24 cellular contexts compared by ENCODE assay signal in the genomic region with DNA sequence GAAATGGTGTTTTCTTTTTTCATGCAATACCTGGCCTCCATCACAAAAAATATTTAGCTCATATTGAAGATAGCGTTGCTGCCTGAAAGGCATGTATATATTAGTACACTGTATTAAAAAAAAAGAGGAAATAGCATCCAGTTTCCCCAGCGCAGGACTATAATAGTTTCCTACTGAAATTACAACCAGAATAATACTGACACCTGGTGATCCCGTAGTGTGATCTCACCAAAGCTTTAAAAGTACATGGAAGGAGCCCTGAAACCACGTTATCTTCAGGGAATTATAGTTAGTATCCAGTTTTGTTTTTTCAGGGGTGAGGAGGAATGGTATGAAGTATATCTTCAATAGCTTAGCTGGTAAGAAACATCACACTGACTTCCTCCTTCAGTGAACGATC.
"Had no signal": no experiment of that assay in that cellular context is flagged by ENCODE, and none has a peak within 500 bp of the region (broad histone marks: within the 10 kb centered on the region; RNA-seq: fewer than 3 reads in every experiment).

No MANE protein-coding gene starts in this region.

- H3K79me2 ChIP-seq: hepatocyte had no signal

- H3K4me1 ChIP-seq: breast epithelium, esophagus squamous epithelium, right lobe of liver, testis, transverse colon had no signal

- H2AFZ ChIP-seq: hepatocyte had no signal

- ATAC-seq: activated CD4-positive, CD25-positive, alpha-beta regulatory T cell treated with anti-CD3 and anti-CD28 coated beads, Interleukin-2, amount 50 U/mL, for 24 hours; activated naive CD4-positive, alpha-beta T cell treated with anti-CD3 and anti-CD28 coated beads, Interleukin-2, amount 50 U/mL, for 72 hours; activated T-cell treated with anti-CD3 and anti-CD28 coated beads, Interleukin-2, amount 50 U/mL, for 4 hours; naive thymus-derived CD4-positive, alpha-beta T cell; right lobe of liver; stimulated activated naive CD8-positive, alpha-beta T cell treated with anti-CD3 and anti-CD28 coated beads, Interleukin-15, Interleukin-2, amounts not matched to agents 100 U/mL and 50 U/mL, for 24 hours had no signal

- H3K27me3 ChIP-seq: breast epithelium, esophagus squamous epithelium, hepatocyte, ovary, right lobe of liver, testis, transverse colon had no signal

- H3K4me2 ChIP-seq: hepatocyte had no signal

- H3K36me3 ChIP-seq: breast epithelium, esophagus squamous epithelium, left ventricle myocardium inferior, ovary, right lobe of liver, transverse colon, WERI-Rb-1 had no signal

- H3K27ac ChIP-seq: breast epithelium, esophagus squamous epithelium, hepatocyte, left ventricle myocardium inferior, ovary, right lobe of liver, testis, transverse colon, WERI-Rb-1 had no signal

- H3K9me3 ChIP-seq: breast epithelium, esophagus squamous epithelium, left ventricle myocardium inferior, ovary, right lobe of liver, testis, transverse colon had no signal

- H3K4me3 ChIP-seq: breast epithelium, esophagus squamous epithelium, hepatocyte, left ventricle myocardium inferior, ovary, right lobe of liver, testis, transverse colon had no signal

- DNase-seq: activated CD4-positive, alpha-beta memory T cell treated with anti-CD3 and anti-CD28 coated beads, Interleukin-2, amount 10 ng/mL, durations not matched to agents 7 days and 5 days; activated CD4-positive, alpha-beta T cell treated with anti-CD3 and anti-CD28 coated beads, Interleukin-2, amount 10 ng/mL, durations not matched to agents 7 days and 5 days; activated naive CD4-positive, alpha-beta T cell; activated T-cell treated with anti-CD3 and anti-CD28 coated beads, Interleukin-2, amount 50 U/mL, for 4 hours; central memory CD4-positive, alpha-beta T cell; effector CD4-positive, alpha-beta T cell; esophagus squamous epithelium; islet precursor cell; left ventricle myocardium inferior; mammary epithelial cell; midbrain; naive thymus-derived CD4-positive, alpha-beta T cell; ovary; right lobe of liver; stimulated activated CD4-positive, alpha-beta T cell treated with anti-CD3 and anti-CD28 coated beads, Interleukin-12 subunit alpha, Interleukin-12 subunit beta, amount 100 ng/mL, for 4 hours; stimulated activated CD4-positive, alpha-beta T cell treated with anti-CD3 and anti-CD28 coated beads, Interleukin-4, amount 100 ng/mL, for 1 hour; stimulated activated naive CD8-positive, alpha-beta T cell treated with anti-CD3 and anti-CD28 coated beads, Interleukin-15, Interleukin-2, amounts not matched to agents 100 U/mL and 50 U/mL, for 24 hours; testis; transverse colon; WERI-Rb-1 had no signal
